Comparison of ENCODE assay signal across 10 cellular contexts in the genomic region with DNA sequence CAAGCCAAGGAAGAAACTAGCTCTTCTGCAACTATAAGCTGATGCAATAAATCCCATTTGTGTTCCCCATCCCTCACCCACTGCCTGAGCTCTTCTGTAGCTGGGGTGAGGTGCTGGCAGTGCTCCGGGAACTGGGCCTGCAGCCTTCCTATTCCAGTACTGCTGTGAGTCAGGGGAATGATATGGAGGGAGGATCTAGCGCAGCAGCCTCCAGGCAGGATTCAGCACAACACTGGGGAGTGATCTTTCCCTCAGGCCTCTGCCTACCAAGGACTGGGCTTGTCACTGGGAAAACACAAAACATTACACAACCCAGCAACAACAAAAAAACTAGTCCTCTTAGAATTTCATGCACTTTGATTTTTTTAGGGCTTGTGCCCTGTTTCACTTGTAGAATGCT. TPM values are rescaled to one million over a fixed set of nuclear protein-coding genes. Genes with fewer than 3 reads are reported as not detected.
A peak's percentile ranks its signal among the peaks of the same experiment; 100 is the strongest.
DNase-seq lines count a peak whose midpoint lies in the region; ATAC-seq and TF ChIP-seq lines count a peak whose summit lies in the region.
"Had no signal": no experiment of that assay in that cellular context is flagged by ENCODE, and none has a peak within 500 bp of the region (broad histone marks: within the 10 kb centered on the region; RNA-seq: fewer than 3 reads in every experiment).

No MANE protein-coding gene starts in this region.

- H3K27ac ChIP-seq in PC-3 (ENCODE audit: low read length) (peak overlapping the region; percentile 64), esophagus (ENCODE audit: low read depth in 2 of 2, low read length in 1 of 2) (peak overlapping the region; percentile 78 to 88), SJCRH30 (no peak overlapping the region)

- no peaks in the 10 kb centered on the region for H3K9me2 ChIP-seq in PC-3 (replicated peaks; ENCODE audit: low read length)

- CTCF ChIA-PET in PC-3 (lab: Charles Lee), result no interaction called here

- ATAC-seq in PC-3 (peak; percentile 100), HG02610 (IDR thresholded peaks at IDR 0.05; ENCODE audit: unreplicated experiment) (no peak)
- ATAC-seq: natural killer cell had no signal

- no peaks in the 10 kb centered on the region for H3F3A ChIP-seq in PC-3 (ENCODE audit: low read length, unreplicated experiment)

- intact Hi-C loops in PC-3 (cut with micrococcal nuclease), result loop anchor here (10.0 kb wide), 1 partner anchor 139 kb away; no protein-coding TSS in a partner anchor

- H3K79me2 ChIP-seq in PC-3 (ENCODE audit: low read length), result no peaks in the 10 kb centered on the region

- H3K4me3 ChIP-seq in PC-3 (ENCODE audit: low read length) (no peak overlapping the region; the same call in 1 of the 2 replicates), esophagus (ENCODE audit: low read depth in 1 of 2, low read length in 2 of 2) (no peak overlapping the region), mucosa of stomach (ENCODE audit: low read length) (no peak overlapping the region), SJCRH30 (no peak overlapping the region)

- POLR2A ChIA-PET in PC-3 (lab: Charles Lee; ENCODE audit: unreplicated experiment), result interaction anchor here (0.6 kb wide), 2 partner anchors 42 to 632 kb away, joined by 5 to 7 read pairs; no protein-coding TSS in a partner anchor

- WGBS in esophagus, 2 donors, result 35 to 50% methylated on average over 2 of the region's 2 CpGs

- peak; percentile 8 for DNase-seq in 8988T
- peak; percentile 95 for DNase-seq in PC-3
- no peak for DNase-seq in T-helper 9 cell
- DNase-seq in SJCRH30, result no peak
- no peak for DNase-seq in OCI-M2 (lab: John Stamatoyannopoulos, UW; ENCODE audit: unreplicated experiment)
- DNase-seq: natural killer cell, NCI-H2081 had no signal

- H3K27me3 ChIP-seq in PC-3 (ENCODE audit: low read length), result no peaks in the 10 kb centered on the region
- H3K27me3 ChIP-seq in esophagus (ENCODE audit: control insufficient read depth in 1 of 2, insufficient read depth in 2 of 2, low read length in 2 of 2), result no peaks in the 10 kb centered on the region
- no peaks in the 10 kb centered on the region for H3K27me3 ChIP-seq in mucosa of stomach (ENCODE audit: control insufficient read depth, insufficient read depth, low read length)
- H3K27me3 ChIP-seq in SJCRH30, result no peaks in the 10 kb centered on the region

- H4K20me1 ChIP-seq in PC-3 (ENCODE audit: low read length), result no peaks in the 10 kb centered on the region

- H3K9ac ChIP-seq in PC-3 (ENCODE audit: low read length) (no peak overlapping the region), mucosa of stomach (ENCODE audit: low read length) (peak overlapping the region; percentile 53)

- no peak overlapping the region for H2AFZ ChIP-seq in PC-3 (ENCODE audit: low read length)

- BruUV-seq in PC-3 (replicated peaks; lab: Mats Ljungman, UMichigan), result no TSS peak

- peaks cover 13% of the 10 kb centered on the region for H3K4me1 ChIP-seq in PC-3 (ENCODE audit: insufficient read depth, low read length)
- peaks cover 0 to 3% of the 10 kb centered on the region in 2 donors for H3K4me1 ChIP-seq in esophagus (ENCODE audit: control insufficient read depth in 2 of 2, insufficient read depth in 2 of 2, low read length in 1 of 2)
- H3K4me1 ChIP-seq in mucosa of stomach (ENCODE audit: control insufficient read depth, insufficient read depth, low read length), result peaks cover 7% of the 10 kb centered on the region
- no peaks in the 10 kb centered on the region for H3K4me1 ChIP-seq in SJCRH30

- TF ChIP-seq CTCF in PC-3 (conservative IDR thresholded peaks at IDR 0.05; ENCODE audit: low read depth, low read length), result no peak

- H3K4me2 ChIP-seq in PC-3 (ENCODE audit: low read length), result peak overlapping the region; percentile 64

- H3K36me3 ChIP-seq in PC-3 (ENCODE audit: low read depth, low read length) (no peaks in the 10 kb centered on the region), esophagus (ENCODE audit: control insufficient read depth in 2 of 2, insufficient read depth in 2 of 2, low read length in 1 of 2) (no peaks in the 10 kb centered on the region), mucosa of stomach (ENCODE audit: control insufficient read depth, insufficient read depth, low read length) (no peaks in the 10 kb centered on the region), SJCRH30 (no peaks in the 10 kb centered on the region)

- H3K9me3 ChIP-seq in PC-3 (ENCODE audit: low read length) (no peaks in the 10 kb centered on the region), esophagus (ENCODE audit: control insufficient read depth in 2 of 2, insufficient read depth in 1 of 2, low read depth in 1 of 2, low read length in 1 of 2) (no peaks in the 10 kb centered on the region), mucosa of stomach (ENCODE audit: control insufficient read depth, low read length) (no peaks in the 10 kb centered on the region), SJCRH30 (replicated peaks) (no peaks in the 10 kb centered on the region)

RNA-seq across cellular contexts. Expression of a gene that starts 58.7 kb away (rescaled TPM):
- total RNA-seq in PC-3 (2014; rRNA removed), result not detected in 2 replicates
- polyA plus RNA-seq in esophagus, result 1 to 10 TPM in 1 of 2 donors, under 1 TPM in 1; 0.83 to 1.1 TPM
- 6.4 and 7.7 TPM in 2 replicates for total RNA-seq in SJCRH30 (2014; rRNA removed; shearing (Covaris generic))

Comparison
In these comparisons a context has a peak if more than half of its experiments do, and no peak if none do; other contexts are left out.
1. DNase-seq: peak in 8988T (single experiment) and PC-3 (single experiment); none in T-helper 9 cell (single experiment), SJCRH30 (0 of 2) and OCI-M2 (single experiment).